27 cellular contexts compared by ENCODE assay signal in genomic region chr9:128548876-128549275, GRCh38. TPM values are rescaled to one million over a fixed set of nuclear protein-coding genes. Genes with fewer than 3 reads are reported as not detected.
DNase-seq lines count a peak whose midpoint lies in the region; ATAC-seq, FAIRE-seq and TF ChIP-seq lines count a peak whose summit lies in the region.
"Had no signal": no experiment of that assay in that cellular context is flagged by ENCODE, and none has a peak within 500 bp of the region (broad histone marks: within the 10 kb centered on the region; RNA-seq: fewer than 3 reads in every experiment).

No MANE protein-coding gene starts in this region.

- FAIRE-seq in astrocyte (lab: Jason Lieb, UNC) (no peak), small intestine (lab: Jason Lieb, UNC) (no peak)
- FAIRE-seq: A204.1, endometrium had no signal

- TF ChIP-seq EP300 in transverse colon (IDR thresholded peaks at IDR 0.05; ENCODE audit: low read depth) = no peak

- H3K36me3 ChIP-seq in cardiac muscle cell (no peaks in the 10 kb centered on the region), astrocyte (ENCODE audit: insufficient read depth, low read length) (no peaks in the 10 kb centered on the region), muscle layer of colon (ENCODE audit: insufficient read depth, low read length) (no peaks in the 10 kb centered on the region), transverse colon (no peaks in the 10 kb centered on the region), small intestine (ENCODE audit: control insufficient read depth in 2 of 2, insufficient read depth in 2 of 2, low read length in 2 of 2) (peaks cover 0 to 2% of the 10 kb centered on the region in 2 donors)
- H3K36me3 ChIP-seq: esophagus squamous epithelium, prostate gland, SJCRH30, suprapubic skin, upper lobe of right lung had no signal

- H3K4me1 ChIP-seq in cardiac muscle cell (ENCODE audit: low read depth) = peaks cover 31% of the 10 kb centered on the region
- peaks cover 6% of the 10 kb centered on the region for H3K4me1 ChIP-seq in right cardiac atrium (ENCODE audit: control insufficient read depth, insufficient read depth, low read length)
- H3K4me1 ChIP-seq in astrocyte (ENCODE audit: insufficient read depth, low read length) = peaks cover 19% of the 10 kb centered on the region
- peaks cover 34% of the 10 kb centered on the region for H3K4me1 ChIP-seq in muscle layer of colon (ENCODE audit: insufficient read depth, low read length)
- peaks cover 8 to 35% (median 22%) of the 10 kb centered on the region in 4 donors for H3K4me1 ChIP-seq in transverse colon
- H3K4me1 ChIP-seq in small intestine (ENCODE audit: control insufficient read depth in 2 of 2, insufficient read depth in 1 of 2, low read depth in 1 of 2, low read length in 1 of 2) = peaks cover 0 to 3% of the 10 kb centered on the region in 2 donors

- H3K4me2 ChIP-seq in astrocyte (ENCODE audit: low read length) = no peak overlapping the region
- H3K4me2 ChIP-seq: hepatocyte had no signal

- H4K20me1 ChIP-seq in astrocyte (ENCODE audit: insufficient read depth, low read length) = peaks cover 11% of the 10 kb centered on the region

- no peak for TF ChIP-seq POLR2A in transverse colon (IDR thresholded peaks at IDR 0.05)

- peaks cover 15% of the 10 kb centered on the region for H3K79me2 ChIP-seq in astrocyte (ENCODE audit: insufficient read depth, low read length)

- no peak for ATAC-seq in right cardiac atrium
- ATAC-seq in HG02884 (IDR thresholded peaks at IDR 0.05; ENCODE audit: unreplicated experiment) = no peak
- ATAC-seq: foreskin keratinocyte, upper lobe of right lung had no signal

- 92% methylated on average over 7 of the region's 7 CpGs for WGBS in right cardiac atrium
- 93 to 94% methylated on average over 5 to 7 of the region's 7 CpGs for WGBS in transverse colon (ENCODE audit: low coverage in 1 of 2), 2 donors
- 90 to 94% (median 92%) methylated on average over 7 of the region's 7 CpGs for WGBS in small intestine, 3 donors

- no peaks in the 10 kb centered on the region for H3K27me3 Mint-ChIP-seq in astrocyte (ENCODE audit: low read depth, unreplicated experiment)
- H3K27me3 Mint-ChIP-seq: activated B cell treated with CpG ODN at 0.5 μM for 24 hours; dendritic cell treated with granulocyte-macrophage colony-stimulating factor and Interleukin-4, amounts not matched to agents 40 ng/mL and 50 ng/mL, for 4 days had no signal

- intact Hi-C loops in right cardiac atrium (cut with DNase I) (no loop called here), transverse colon (cut with DNase I; ENCODE audit: low total_unique reads) (loop anchor here (5.0 kb wide), 1 partner anchor 42 kb away; no protein-coding TSS in a partner anchor)

- CTCF ChIA-PET in RWPE1 (lab: Yijun Ruan, JAX) = no interaction called here

- H3K4me3 Mint-ChIP-seq in astrocyte (ENCODE audit: unreplicated experiment) = peak overlapping the region; percentile 57
- H3K4me3 Mint-ChIP-seq: activated B cell treated with CpG ODN at 0.5 μM for 24 hours; dendritic cell treated with granulocyte-macrophage colony-stimulating factor and Interleukin-4, amounts not matched to agents 40 ng/mL and 50 ng/mL, for 4 days; HFFc6 had no signal

- H3K36me3 Mint-ChIP-seq in astrocyte (ENCODE audit: low read depth, unreplicated experiment) = peaks cover under 1% of the 10 kb centered on the region

- H3K9ac ChIP-seq in astrocyte (ENCODE audit: low read length) = no peak overlapping the region
- no peak overlapping the region for H3K9ac ChIP-seq in muscle layer of colon (ENCODE audit: low read length)

- in situ Hi-C loops in transverse colon (cut with MboI; ENCODE audit: low pct_ligation_motif_present in 1 of 4, low pct_unique_long_range_greater_than_20kb in 1 of 4, low sequenced_read_pairs in 3 of 4) = no loop called here

- TF ChIP-seq CTCF in cardiac muscle cell (IDR thresholded peaks at IDR 0.05; ENCODE audit: low read depth, low read length) (no peak), astrocyte (IDR thresholded peaks at IDR 0.05; ENCODE audit: insufficient read depth, low read depth, low read length) (no peak), transverse colon (IDR thresholded peaks at IDR 0.05) (no peak), RWPE1 (conservative IDR thresholded peaks at IDR 0.05; ENCODE audit: low read depth) (no peak)

- H3K27me3 ChIP-seq in cardiac muscle cell (no peaks in the 10 kb centered on the region), right cardiac atrium (ENCODE audit: control insufficient read depth, insufficient read depth) (no peaks in the 10 kb centered on the region), astrocyte (ENCODE audit: insufficient read depth, low read length) (no peaks in the 10 kb centered on the region), muscle layer of colon (ENCODE audit: control insufficient read depth in 1 of 2, insufficient read depth in 2 of 2, low read length in 2 of 2) (no peaks in the 10 kb centered on the region), transverse colon (no peaks in the 10 kb centered on the region), small intestine (ENCODE audit: control insufficient read depth in 2 of 2, insufficient read depth in 2 of 2, low read length in 2 of 2) (no peaks in the 10 kb centered on the region)
- H3K27me3 ChIP-seq: esophagus squamous epithelium, foreskin keratinocyte, hepatocyte, SJCRH30, suprapubic skin, upper lobe of right lung had no signal

- POLR2A ChIA-PET in RWPE1 (lab: Yijun Ruan, JAX; ENCODE audit: low non-redundant PET) = no interaction called here

- peak overlapping the region; percentile 31 for H3K27ac Mint-ChIP-seq in astrocyte (ENCODE audit: unreplicated experiment)
- H3K27ac Mint-ChIP-seq: activated B cell treated with CpG ODN at 0.5 μM for 24 hours; dendritic cell treated with granulocyte-macrophage colony-stimulating factor and Interleukin-4, amounts not matched to agents 40 ng/mL and 50 ng/mL, for 4 days had no signal

- H3K4me3 ChIP-seq in cardiac muscle cell = no peak overlapping the region
- no peak overlapping the region for H3K4me3 ChIP-seq in right cardiac atrium (ENCODE audit: low read length)
- no peak overlapping the region for H3K4me3 ChIP-seq in astrocyte (ENCODE audit: insufficient read depth, low read depth, low read length)
- no peak overlapping the region for H3K4me3 ChIP-seq in muscle layer of colon (ENCODE audit: low read depth in 1 of 2, low read length in 2 of 2)
- H3K4me3 ChIP-seq in transverse colon = no peak overlapping the region
- H3K4me3 ChIP-seq in small intestine (ENCODE audit: low read depth in 1 of 2, low read length in 2 of 2) = no peak overlapping the region
- H3K4me3 ChIP-seq: esophagus squamous epithelium, hepatocyte, prostate gland, SJCRH30, suprapubic skin, upper lobe of right lung had no signal

- H3K9me3 Mint-ChIP-seq in astrocyte (ENCODE audit: unreplicated experiment) = no peaks in the 10 kb centered on the region
- H3K9me3 Mint-ChIP-seq: activated B cell treated with CpG ODN at 0.5 μM for 24 hours; dendritic cell treated with granulocyte-macrophage colony-stimulating factor and Interleukin-4, amounts not matched to agents 40 ng/mL and 50 ng/mL, for 4 days; HFFc6 had no signal

- no peak overlapping the region for H2AFZ ChIP-seq in astrocyte (ENCODE audit: low read depth, low read length)
- H2AFZ ChIP-seq: hepatocyte had no signal

- DNase-seq in cardiac muscle cell (ENCODE audit: low read depth in 1 of 2, low spot score in 1 of 2) (no peak), right cardiac atrium (no peak), astrocyte (ENCODE audit: low read depth) (no peak), transverse colon (no peak), RWPE1 (ENCODE audit: low spot score) (no peak), small intestine (no peak)
- DNase-seq: activated B cell treated with CpG ODN at 0.5 μM for 24 hours; activated naive CD4-positive, alpha-beta T cell; activated T-cell treated with anti-CD3 and anti-CD28 coated beads, Interleukin-2, amount 50 U/mL, for 48 hours; esophagus squamous epithelium; foreskin keratinocyte; GOT3; HFFc6; NCI-H146; NCI-H226; nucleus accumbens; SJCRH30; stimulated activated naive CD4-positive, alpha-beta T cell; upper lobe of right lung had no signal

- peaks cover 26% of the 10 kb centered on the region for H3K4me1 Mint-ChIP-seq in astrocyte (ENCODE audit: low read depth, unreplicated experiment)

- H3K27ac ChIP-seq in cardiac muscle cell (peak overlapping the region; percentile 70), right cardiac atrium (ENCODE audit: low read length) (no peak overlapping the region), astrocyte (ENCODE audit: low read depth, low read length) (no peak overlapping the region), muscle layer of colon (ENCODE audit: low read depth, low read length) (peak overlapping the region; percentile 35), transverse colon (peak overlapping the region in 3 of 4 donors; percentile 97 to 99 (median 99)), RWPE1 (no peak overlapping the region), small intestine (ENCODE audit: low read depth in 1 of 2, low read length in 1 of 2) (no peak overlapping the region)
- H3K27ac ChIP-seq: foreskin keratinocyte, hepatocyte, SJCRH30, suprapubic skin, upper lobe of right lung had no signal

- H3K9me3 ChIP-seq in cardiac muscle cell (ENCODE audit: low read depth) = no peaks in the 10 kb centered on the region
- H3K9me3 ChIP-seq in right cardiac atrium (ENCODE audit: control insufficient read depth, low read length) = no peaks in the 10 kb centered on the region
- H3K9me3 ChIP-seq in astrocyte (ENCODE audit: insufficient read depth, low read depth, low read length) = no peaks in the 10 kb centered on the region
- H3K9me3 ChIP-seq in muscle layer of colon (ENCODE audit: low read length) = no peaks in the 10 kb centered on the region
- H3K9me3 ChIP-seq in transverse colon = no peaks in the 10 kb centered on the region
- no peaks in the 10 kb centered on the region for H3K9me3 ChIP-seq in small intestine (ENCODE audit: control insufficient read depth, low read depth)
- H3K9me3 ChIP-seq: esophagus squamous epithelium, prostate gland, SJCRH30, suprapubic skin, upper lobe of right lung had no signal

RNA-seq across cellular contexts. Expression of gene SPTAN1, which starts 3.5 kb away (rescaled TPM):
- total RNA-seq in cardiac muscle cell = 207 and 227 TPM in 2 replicates
- polyA plus RNA-seq in cardiac muscle cell = 118 TPM in 2 replicates
- total RNA-seq in right cardiac atrium = 100 to 1,000 TPM; 269 to 312 (median 282) TPM
- polyA plus RNA-seq in right cardiac atrium = 154 TPM
- total RNA-seq in astrocyte = 523 and 604 TPM in 2 replicates
- total RNA-seq in transverse colon = 100 to 1,000 TPM; 234 to 464 (median 328) TPM
- polyA plus RNA-seq in small intestine = 100 to 1,000 TPM in 2 of 3 donors, 10 to 100 TPM in 1; 98.1 to 154 (median 150) TPM

RNA-seq across cellular contexts. Expression of gene GLE1, which starts 44.4 kb away (rescaled TPM):
- 20.6 and 22.4 TPM in 2 replicates for total RNA-seq in cardiac muscle cell
- polyA plus RNA-seq in cardiac muscle cell = 16.3 and 28.4 TPM in 2 replicates
- total RNA-seq in right cardiac atrium = 10 to 100 TPM; 15.7 to 19.3 (median 17.9) TPM
- 10.6 TPM for polyA plus RNA-seq in right cardiac atrium
- total RNA-seq in astrocyte = 15.0 and 17.5 TPM in 2 replicates
- total RNA-seq in transverse colon = 100 to 1,000 TPM in 1 of 4 donors, 10 to 100 TPM in 3; 24.3 to 120 (median 58.7) TPM
- polyA plus RNA-seq in small intestine = 10 to 100 TPM; 17.8 to 21.2 (median 21.0) TPM

Comparison
In these comparisons a context has a peak if more than half of its experiments do, and no peak if none do; other contexts are left out.
1. H3K27ac ChIP-seq: peak in cardiac muscle cell (single experiment), muscle layer of colon (single experiment) and transverse colon (3 of 4); none in right cardiac atrium (single experiment), astrocyte (single experiment), RWPE1 (single experiment) and small intestine (0 of 2).